ENCODE assay signal across 1 cellular context in genomic region chr14:101073598-101073965, GRCh38.
TF ChIP-seq lines count a peak whose summit lies in the region.

No MANE protein-coding gene starts in this region.

TF ChIP-seq in SK-N-SH, 30 proteins besides CTCF, POLR2A, EP300 and RAD21 (continued from another document):
- no peak for TF ChIP-seq ZBTB33 (IDR thresholded peaks at IDR 0.05; ENCODE audit: borderline replicate concordance, low read depth)
- no peak for TF ChIP-seq RXRA (IDR thresholded peaks at IDR 0.05; ENCODE audit: borderline replicate concordance, low read depth)
- TF ChIP-seq TCF12 (IDR thresholded peaks at IDR 0.05) = no peak
- TF ChIP-seq FOSL2 (IDR thresholded peaks at IDR 0.05; ENCODE audit: borderline replicate concordance, low read depth) = no peak
- TF ChIP-seq YY1 (IDR thresholded peaks at IDR 0.05; ENCODE audit: low read depth) = no peak
- no peak for TF ChIP-seq ELF1 (IDR thresholded peaks at IDR 0.05)
- no peak for TF ChIP-seq SMC3 (IDR thresholded peaks at IDR 0.05; ENCODE audit: low read depth, low read length)
- TF ChIP-seq USF2 (IDR thresholded peaks at IDR 0.05; ENCODE audit: borderline replicate concordance, low read depth, low read length) = no peak
- no peak for TF ChIP-seq TEAD4 (IDR thresholded peaks at IDR 0.05; ENCODE audit: borderline replicate concordance, insufficient read depth)
- TF ChIP-seq CHD2 (IDR thresholded peaks at IDR 0.05; ENCODE audit: low read length, partially characterized antibody) = no peak
- no peak for TF ChIP-seq FOXM1 (IDR thresholded peaks at IDR 0.05; ENCODE audit: low read depth)
- TF ChIP-seq MXI1 (IDR thresholded peaks at IDR 0.05; ENCODE audit: low read depth, low read length) = no peak
